In genomic region chr5:181194489-181195248, GRCh38 we compare ENCODE assay signal across 19 cellular contexts. TPM values are rescaled to one million over a fixed set of nuclear protein-coding genes. Genes with fewer than 3 reads are reported as not detected.
"Had no signal": no experiment of that assay in that cellular context is flagged by ENCODE, and none has a peak within 500 bp of the region (broad histone marks: within the 10 kb centered on the region; RNA-seq: fewer than 3 reads in every experiment).

No MANE protein-coding gene starts in this region.

- H3K9ac ChIP-seq: neural progenitor cell had no signal

- H3K9me3 ChIP-seq: heart right ventricle, pancreas, tibial artery had no signal

- DNase-seq: activated CD4-positive, alpha-beta T cell treated with anti-CD3 and anti-CD28 coated beads, Interleukin-2, amount 50 U/mL, for 1 hour; activated naive CD8-positive, alpha-beta T cell treated with anti-CD3 and anti-CD28 coated beads, Interleukin-2, amount 10 ng/mL, durations not matched to agents 7 days and 5 days; anterior cingulate cortex; cerebellar nuclear complex; effector memory CD4-positive, alpha-beta T cell; foreskin keratinocyte; naive B cell; stimulated activated CD4-positive, alpha-beta T cell treated with anti-CD3 and anti-CD28 coated beads, Interleukin-2, amount 100 ng/mL, for 48 hours; stimulated activated naive B cell treated with anti-CD40 and anti-IgM and Interleukin-4, amounts not matched to agents 10 μg/mL and 1 μg/mL and 100 μg/mL, for 72 hours; tibial artery had no signal

- H3K9me3 Mint-ChIP-seq: activated naive CD8-positive, alpha-beta T cell treated with anti-CD3 and anti-CD28 coated beads, Interleukin-2, amount 10 ng/mL, durations not matched to agents 7 days and 5 days; activated T-helper 1 cell treated with anti-CD3 and anti-CD28 coated beads, Interleukin-12 subunit alpha, Interleukin-12 subunit beta, Interleukin-2, Interleukin-4 antibody, amounts not matched to agents 30 ng/mL and 10 ng/mL and 1 ng/mL, durations not matched to agents 14 hours and 24 hours and 36 hours; T-helper 2 cell treated with Interferon-gamma antibody and Interleukin-4, amounts not matched to agents 5 μg/mL and 100 μg/mL, for 36 hours had no signal

- H2AFZ ChIP-seq: neural progenitor cell had no signal

- H3K4me3 ChIP-seq: heart right ventricle, neural progenitor cell, pancreas, tibial artery had no signal

- H3K36me3 ChIP-seq: neural progenitor cell, pancreas had no signal

- H3K4me2 ChIP-seq: neural progenitor cell had no signal

- H3K4me1 ChIP-seq: foreskin keratinocyte had no signal

- ATAC-seq: activated CD4-positive, CD25-positive, alpha-beta regulatory T cell treated with anti-CD3 and anti-CD28 coated beads, Interleukin-2, amount 50 U/mL, for 24 hours; foreskin keratinocyte; heart right ventricle; pancreas; stimulated activated naive B cell treated with anti-CD40 and anti-IgM and Interleukin-4, amounts not matched to agents 10 μg/mL and 1 μg/mL and 100 μg/mL, for 72 hours had no signal

- H3K27ac ChIP-seq: foreskin keratinocyte, neural progenitor cell, pancreas, tibial artery had no signal

- H3K27ac Mint-ChIP-seq: activated naive CD8-positive, alpha-beta T cell treated with anti-CD3 and anti-CD28 coated beads, Interleukin-2, amount 10 ng/mL, durations not matched to agents 7 days and 5 days; activated T-helper 1 cell treated with anti-CD3 and anti-CD28 coated beads, Interleukin-12 subunit alpha, Interleukin-12 subunit beta, Interleukin-2, Interleukin-4 antibody, amounts not matched to agents 30 ng/mL and 10 ng/mL and 1 ng/mL, durations not matched to agents 14 hours and 24 hours and 36 hours; naive B cell; neural progenitor cell; stimulated activated naive B cell treated with anti-CD40 and anti-IgM and Interleukin-4, amounts not matched to agents 10 μg/mL and 1 μg/mL and 100 μg/mL, for 72 hours; T-helper 2 cell treated with Interferon-gamma antibody and Interleukin-4, amounts not matched to agents 5 μg/mL and 100 μg/mL, for 36 hours had no signal

- H3K36me3 Mint-ChIP-seq: neural progenitor cell had no signal

- H3K4me3 Mint-ChIP-seq: activated naive CD8-positive, alpha-beta T cell treated with anti-CD3 and anti-CD28 coated beads, Interleukin-2, amount 10 ng/mL, durations not matched to agents 7 days and 5 days; neural progenitor cell; stimulated activated naive B cell treated with anti-CD40 and anti-IgM and Interleukin-4, amounts not matched to agents 10 μg/mL and 1 μg/mL and 100 μg/mL, for 72 hours; T-helper 2 cell treated with Interferon-gamma antibody and Interleukin-4, amounts not matched to agents 5 μg/mL and 100 μg/mL, for 36 hours had no signal

- H3K27me3 ChIP-seq: foreskin keratinocyte, heart right ventricle, pancreas, tibial artery had no signal

RNA-seq across cellular contexts. Expression of gene OR2V2, which starts 47.3 kb away (rescaled TPM):
- total RNA-seq: activated CD8-positive, alpha-beta memory T cell treated with anti-CD3 and anti-CD28 coated beads for 36 hours; activated naive CD8-positive, alpha-beta T cell treated with anti-CD3 and anti-CD28 coated beads, Interleukin-2, amount 10 ng/mL, durations not matched to agents 7 days and 5 days; activated T-helper 1 cell treated with anti-CD3 and anti-CD28 coated beads, Interleukin-12 subunit alpha, Interleukin-12 subunit beta, Interleukin-2, Interleukin-4 antibody, amounts not matched to agents 30 ng/mL and 10 ng/mL and 1 ng/mL, durations not matched to agents 14 hours and 24 hours and 36 hours; foreskin keratinocyte; heart right ventricle; lung microvascular endothelial cell; mononuclear cell; pancreas had no signal
- polyA plus RNA-seq: foreskin keratinocyte, heart right ventricle, pancreas had no signal
